Comparison of ENCODE assay signal across 22 cellular contexts in genomic region chr19:39508629-39509028, GRCh38. TPM values are rescaled to one million over a fixed set of nuclear protein-coding genes. Genes with fewer than 3 reads are reported as not detected.
DNase-seq lines count a peak whose midpoint lies in the region; ATAC-seq, FAIRE-seq and TF ChIP-seq lines count a peak whose summit lies in the region.
"Had no signal": no experiment of that assay in that cellular context is flagged by ENCODE, and none has a peak within 500 bp of the region (broad histone marks: within the 10 kb centered on the region; RNA-seq: fewer than 3 reads in every experiment).

No MANE protein-coding gene starts in this region.

- ATAC-seq in HepG2: no peak
- no peak for ATAC-seq in right lobe of liver
- ATAC-seq in WTC11: no peak
- ATAC-seq in naive B cell (ENCODE audit: low read depth in 2 of 2): no peak
- no peak for ATAC-seq in stimulated activated effector memory CD8-positive, alpha-beta T cell treated with anti-CD3 and anti-CD28 coated beads, Interleukin-12 subunit alpha, Interleukin-12 subunit beta, amount 100 ng/mL, for 72 hours
- ATAC-seq: CD8-positive, alpha-beta T cell had no signal

- no peak for DNase-seq in HepG2 (ENCODE audit: low spot score)
- no peak for DNase-seq in right lobe of liver
- DNase-seq in WTC11 (ENCODE audit: low spot score): no peak
- DNase-seq in naive B cell: no peak
- no peak for DNase-seq in stimulated activated effector memory CD8-positive, alpha-beta T cell treated with anti-CD3 and anti-CD28 coated beads, Interleukin-12 subunit alpha, Interleukin-12 subunit beta, amount 100 ng/mL, for 72 hours (ENCODE audit: low spot score in 2 of 2)
- no peak for DNase-seq in RCC 7860 (ENCODE audit: low spot score)
- no peak for DNase-seq in LoVo (ENCODE audit: low spot score)
- DNase-seq: CD8-positive, alpha-beta T cell; COR-L47; DMS153; EL; GDM1; HCEC 1CT; IMR-90 had no signal

- no TSS peak for BruUV-seq in HepG2 (replicated peaks; lab: Mats Ljungman, UMichigan)

- H3K4me2 ChIP-seq in HepG2 (ENCODE audit: low read depth, low read length): no peak overlapping the region

- H3K4me1 Mint-ChIP-seq in WTC11 (peaks cover 10% of the 10 kb centered on the region), naive B cell (peaks cover 19 to 28% (median 27%) of the 10 kb centered on the region in 3 donors)
- H3K4me1 Mint-ChIP-seq in stimulated activated effector memory CD8-positive, alpha-beta T cell treated with anti-CD3 and anti-CD28 coated beads, Interleukin-12 subunit alpha, Interleukin-12 subunit beta, amount 100 ng/mL, for 72 hours: peaks cover 32% of the 10 kb centered on the region

- no peaks in the 10 kb centered on the region for H3K9me3 Mint-ChIP-seq in WTC11
- H3K9me3 Mint-ChIP-seq in naive B cell: peaks cover 0 to 2% (median 0%) of the 10 kb centered on the region in 7 donors
- H3K9me3 Mint-ChIP-seq in stimulated activated effector memory CD8-positive, alpha-beta T cell treated with anti-CD3 and anti-CD28 coated beads, Interleukin-12 subunit alpha, Interleukin-12 subunit beta, amount 100 ng/mL, for 72 hours: no peaks in the 10 kb centered on the region
- H3K9me3 Mint-ChIP-seq: CD8-positive, alpha-beta T cell had no signal

- intact Hi-C loops in HepG2 (cut with micrococcal nuclease; ENCODE audit: unreplicated experiment) (no loop called here), right lobe of liver (cut with DNase I) (no loop called here)

- H3K36me3 ChIP-seq in HepG2 (replicated peaks in 1 of 2; ENCODE audit: control insufficient read depth in 1 of 2, insufficient read depth in 2 of 2, low read length in 2 of 2) (no peaks in the 10 kb centered on the region), right lobe of liver (no peaks in the 10 kb centered on the region)

- no peak for TF ChIP-seq RAD21 in HepG2 (CRISPR knock-in tag; IDR thresholded peaks at IDR 0.05)

- H3K9me3 ChIP-seq in HepG2 (ENCODE audit: low read length) (no peaks in the 10 kb centered on the region), right lobe of liver (no peaks in the 10 kb centered on the region)

- no peak for TF ChIP-seq CTCF in HepG2 (CRISPR knock-in tag; IDR thresholded peaks at IDR 0.05)
- TF ChIP-seq CTCF in right lobe of liver (IDR thresholded peaks at IDR 0.05): no peak
- TF ChIP-seq CTCF in WTC11 (IDR thresholded peaks at IDR 0.05): no peak

- H3K27ac Mint-ChIP-seq in WTC11 (no peak overlapping the region), naive B cell (no peak overlapping the region)
- H3K27ac Mint-ChIP-seq in stimulated activated effector memory CD8-positive, alpha-beta T cell treated with anti-CD3 and anti-CD28 coated beads, Interleukin-12 subunit alpha, Interleukin-12 subunit beta, amount 100 ng/mL, for 72 hours: no peak overlapping the region
- H3K27ac Mint-ChIP-seq: CD14-positive monocyte; CD8-positive, alpha-beta T cell had no signal

- H3K36me3 Mint-ChIP-seq in WTC11 (peaks cover 3% of the 10 kb centered on the region; the same call in 1 of the 2 replicates), naive B cell (peaks cover 0 to 8% of the 10 kb centered on the region in 2 donors)
- peaks cover under 1% of the 10 kb centered on the region for H3K36me3 Mint-ChIP-seq in stimulated activated effector memory CD8-positive, alpha-beta T cell treated with anti-CD3 and anti-CD28 coated beads, Interleukin-12 subunit alpha, Interleukin-12 subunit beta, amount 100 ng/mL, for 72 hours
- H3K36me3 Mint-ChIP-seq: CD8-positive, alpha-beta T cell had no signal

- POLR2A ChIA-PET in HepG2 (lab: Yijun Ruan, JAX): no interaction called here
- POLR2A ChIA-PET in WTC11 (lab: Charles Lee): no interaction called here

- H3K9ac ChIP-seq in HepG2 (ENCODE audit: insufficient read depth, low read depth, low read length): no peak overlapping the region

- H3K4me3 ChIP-seq in HepG2 (replicated peaks in 1 of 3; ENCODE audit: insufficient read depth in 1 of 3, low read depth in 2 of 3, low read length in 3 of 3) (no peak overlapping the region), right lobe of liver (no peak overlapping the region)

- peaks cover 15 to 54% of the 10 kb centered on the region in 2 experiments for H3K27me3 ChIP-seq in HepG2 (ENCODE audit: control insufficient read depth in 1 of 2, insufficient read depth in 2 of 2, low read length in 2 of 2)
- H3K27me3 ChIP-seq in right lobe of liver: no peaks in the 10 kb centered on the region

- no peaks in the 10 kb centered on the region for H4K20me1 ChIP-seq in HepG2 (ENCODE audit: insufficient read depth, low read length)

- 48% methylated on average over 9 of the region's 9 CpGs for WGBS in HepG2 (ENCODE audit: low lambda C conversion rate)
- WGBS in right lobe of liver (ENCODE audit: insufficient coverage, low coverage, low lambda C conversion rate, missing lambda C conversion rate): 71% methylated on average over 7 of the region's 9 CpGs

- no peak for FAIRE-seq in HepG2 (lab: Jason Lieb, UNC)
- FAIRE-seq in RCC 7860 (lab: Jason Lieb, UNC): no peak
- FAIRE-seq: A204.1, D721Med, GM12892, GM19239 had no signal

- H3K4me3 Mint-ChIP-seq in WTC11 (no peak overlapping the region), naive B cell (peak overlapping the region in 5 of 8 donors; percentile 8 to 63 (median 47))
- no peak overlapping the region for H3K4me3 Mint-ChIP-seq in stimulated activated effector memory CD8-positive, alpha-beta T cell treated with anti-CD3 and anti-CD28 coated beads, Interleukin-12 subunit alpha, Interleukin-12 subunit beta, amount 100 ng/mL, for 72 hours

- TF ChIP-seq EP300 in HepG2 (IDR thresholded peaks at IDR 0.05; ENCODE audit: low read depth in 2 of 2, low read length in 2 of 2): no peak
- TF ChIP-seq EP300 in HepG2 (CRISPR knock-in tag; IDR thresholded peaks at IDR 0.05; ENCODE audit: borderline replicate concordance): no peak

- H3K27me3 Mint-ChIP-seq in WTC11 (ENCODE audit: low read depth) (peaks cover 86% of the 10 kb centered on the region), naive B cell (peaks cover 24 to 71% (median 40%) of the 10 kb centered on the region in 3 donors)

- H3K4me1 ChIP-seq in HepG2 (ENCODE audit: insufficient read depth, low read length) (peaks cover 20% of the 10 kb centered on the region; the same call in 1 of the 2 replicates), right lobe of liver (no peaks in the 10 kb centered on the region)

- in situ Hi-C loops in HepG2 (cut with HindIII; ENCODE audit: extremely low pct_ligation_motif_present, low pct_unique_long_range_greater_than_20kb): no loop called here

- no peak overlapping the region for H3K27ac ChIP-seq in HepG2 (ENCODE audit: extremely low read length, insufficient read depth, low read length)
- H3K27ac ChIP-seq in right lobe of liver: no peak overlapping the region

- no peaks in the 10 kb centered on the region for H3K79me2 ChIP-seq in HepG2 (ENCODE audit: insufficient read depth, low read length)

- CTCF ChIA-PET in HepG2 (lab: Yijun Ruan, JAX; ENCODE audit: low intra/inter-chr PET ratio, low total read pairs): no interaction called here
- CTCF ChIA-PET in WTC11 (lab: Charles Lee): interaction anchor here (1.0 to 1.7 kb wide), 2 partner anchors 24 to 34 kb away, joined by 3 to 4 read pairs; partner anchors contain the start of gene EID2B

- no peak for TF ChIP-seq POLR2A in HepG2 (IDR thresholded peaks at IDR 0.05; ENCODE audit: insufficient read depth in 1 of 2, low read depth in 2 of 2, low read length in 2 of 2)
- TF ChIP-seq POLR2A in right lobe of liver (IDR thresholded peaks at IDR 0.05): no peak

- no peak overlapping the region for H2AFZ ChIP-seq in HepG2 (ENCODE audit: low read length)

RNA-seq across cellular contexts. Expression of gene SELENOV, which starts 6.3 kb away (rescaled TPM):
- total RNA-seq in HepG2 (2016; rRNA removed; fragmentation: Illumina TruSeq; extraction: Trizol): not detected in 2 replicates
- not detected in 2 replicates for total RNA-seq in HepG2 (2016; cell fraction: cytosol; rRNA removed; fragmentation: Illumina TruSeq; extraction: Trizol; ENCODE audit: low read depth)
- total RNA-seq in HepG2 (2016; cell fraction: insoluble cytoplasmic fraction; rRNA removed; fragmentation: Illumina TruSeq; extraction: Trizol): not detected in 2 replicates
- total RNA-seq in HepG2 (2016; cell fraction: membrane; rRNA removed; fragmentation: Illumina TruSeq; extraction: Trizol): not detected in 2 replicates
- total RNA-seq in HepG2 (2016; cell fraction: nucleus; rRNA removed; fragmentation: Illumina TruSeq; extraction: Trizol): 0.47 TPM in 1 of 2 replicates, not detected in the other
- not detected in 2 replicates for polyA plus RNA-seq in HepG2 (2011; rRNA removed)
- not detected in 2 replicates for polyA plus RNA-seq in HepG2 (2011; cell fraction: cytosol; rRNA removed)
- polyA plus RNA-seq in HepG2 (2011; cell fraction: nucleus; rRNA removed): 0.17 and 0.76 TPM in 2 replicates
- not detected in 2 replicates for polyA plus RNA-seq in HepG2 (2012)
- polyA plus RNA-seq in HepG2 (2016; cell fraction: cytosol; fragmentation: Illumina TruSeq; extraction: Trizol; ENCODE audit: low read depth): not detected in 2 replicates
- polyA plus RNA-seq in HepG2 (2016; cell fraction: insoluble cytoplasmic fraction; fragmentation: Illumina TruSeq; extraction: Trizol; ENCODE audit: low read depth): not detected in 2 replicates
- polyA plus RNA-seq in HepG2 (2016; cell fraction: membrane; fragmentation: Illumina TruSeq; extraction: Trizol; ENCODE audit: low read depth): not detected in 2 replicates
- not detected in 2 replicates for polyA plus RNA-seq in HepG2 (2016; cell fraction: nucleus; fragmentation: Illumina TruSeq; extraction: Trizol; ENCODE audit: insufficient read depth, low read depth)
- polyA minus RNA-seq in HepG2 (2011; rRNA and poly(A)+ RNA removed; ENCODE audit: low replicate concordance): not detected in 2 replicates
- polyA minus RNA-seq in HepG2 (2011; cell fraction: cytosol; rRNA and poly(A)+ RNA removed): not detected in 2 replicates
- polyA minus RNA-seq in HepG2 (2011; cell fraction: nucleus; rRNA and poly(A)+ RNA removed): not detected in 2 replicates
- not detected for total RNA-seq in right lobe of liver
- total RNA-seq in WTC11 (2021): 12.6 to 15.4 TPM (median 15.1 TPM) in 3 replicates
- not detected for polyA plus RNA-seq in naive B cell (ENCODE audit: low read depth in 6 of 6)
- total RNA-seq: CD8-positive, alpha-beta T cell; H4; IMR-90 had no signal
- polyA plus RNA-seq: AG04450, BJ, CD14-positive monocyte, IMR-90 had no signal

RNA-seq across cellular contexts. Expression of gene DLL3, which starts 9.9 kb away (rescaled TPM):
- total RNA-seq in HepG2 (2016; rRNA removed; fragmentation: Illumina TruSeq; extraction: Trizol) (0.35 and 0.53 TPM in 2 replicates), right lobe of liver (not detected), WTC11 (2021) (16.4 to 23.9 TPM (median 21.6 TPM) in 3 replicates)
- 1.4 and 1.6 TPM in 2 replicates for total RNA-seq in HepG2 (2016; cell fraction: cytosol; rRNA removed; fragmentation: Illumina TruSeq; extraction: Trizol; ENCODE audit: low read depth)
- total RNA-seq in HepG2 (2016; cell fraction: insoluble cytoplasmic fraction; rRNA removed; fragmentation: Illumina TruSeq; extraction: Trizol): 0.28 and 0.37 TPM in 2 replicates
- 0.90 and 0.93 TPM in 2 replicates for total RNA-seq in HepG2 (2016; cell fraction: membrane; rRNA removed; fragmentation: Illumina TruSeq; extraction: Trizol)
- total RNA-seq in HepG2 (2016; cell fraction: nucleus; rRNA removed; fragmentation: Illumina TruSeq; extraction: Trizol): 0.16 and 0.31 TPM in 2 replicates
- polyA plus RNA-seq in HepG2 (2011; rRNA removed) (0.55 and 0.60 TPM in 2 replicates), naive B cell (ENCODE audit: low read depth in 6 of 6) (under 1 TPM in 4 of 6 donors, not detected in 2; 0.20 to 0.89 (median 0.55) TPM)
- polyA plus RNA-seq in HepG2 (2011; cell fraction: cytosol; rRNA removed): 0.60 and 0.64 TPM in 2 replicates
- polyA plus RNA-seq in HepG2 (2011; cell fraction: nucleus; rRNA removed): 0.27 and 0.33 TPM in 2 replicates
- 0.39 and 0.51 TPM in 2 replicates for polyA plus RNA-seq in HepG2 (2012)
- 1.9 and 2.0 TPM in 2 replicates for polyA plus RNA-seq in HepG2 (2016; cell fraction: cytosol; fragmentation: Illumina TruSeq; extraction: Trizol; ENCODE audit: low read depth)
- polyA plus RNA-seq in HepG2 (2016; cell fraction: insoluble cytoplasmic fraction; fragmentation: Illumina TruSeq; extraction: Trizol; ENCODE audit: low read depth): 0.54 and 0.55 TPM in 2 replicates
- 0.90 and 1.1 TPM in 2 replicates for polyA plus RNA-seq in HepG2 (2016; cell fraction: membrane; fragmentation: Illumina TruSeq; extraction: Trizol; ENCODE audit: low read depth)
- polyA plus RNA-seq in HepG2 (2016; cell fraction: nucleus; fragmentation: Illumina TruSeq; extraction: Trizol; ENCODE audit: insufficient read depth, low read depth): 0.41 TPM in 2 replicates
- 0.42 and 0.63 TPM in 2 replicates for polyA minus RNA-seq in HepG2 (2011; rRNA and poly(A)+ RNA removed; ENCODE audit: low replicate concordance)
- polyA minus RNA-seq in HepG2 (2011; cell fraction: cytosol; rRNA and poly(A)+ RNA removed): not detected in 2 replicates
- polyA minus RNA-seq in HepG2 (2011; cell fraction: nucleus; rRNA and poly(A)+ RNA removed): 0.25 and 0.39 TPM in 2 replicates
- polyA plus RNA-seq: CD14-positive monocyte had no signal

RNA-seq across cellular contexts. Expression of gene EID2B, which starts 24.0 kb away (rescaled TPM):
- total RNA-seq in HepG2 (2016; rRNA removed; fragmentation: Illumina TruSeq; extraction: Trizol) (3.6 and 3.7 TPM in 2 replicates), right lobe of liver (under 1 TPM; 0.18 to 0.78 (median 0.46) TPM), WTC11 (2021) (2.7 to 3.6 TPM (median 2.7 TPM) in 3 replicates)
- total RNA-seq in HepG2 (2016; cell fraction: cytosol; rRNA removed; fragmentation: Illumina TruSeq; extraction: Trizol; ENCODE audit: low read depth): 1.1 and 1.4 TPM in 2 replicates
- 4.1 TPM in 2 replicates for total RNA-seq in HepG2 (2016; cell fraction: insoluble cytoplasmic fraction; rRNA removed; fragmentation: Illumina TruSeq; extraction: Trizol)
- total RNA-seq in HepG2 (2016; cell fraction: membrane; rRNA removed; fragmentation: Illumina TruSeq; extraction: Trizol): 2.8 and 2.9 TPM in 2 replicates
- total RNA-seq in HepG2 (2016; cell fraction: nucleus; rRNA removed; fragmentation: Illumina TruSeq; extraction: Trizol): 2.5 and 3.7 TPM in 2 replicates
- polyA plus RNA-seq in HepG2 (2011; rRNA removed) (2.2 and 2.5 TPM in 2 replicates), naive B cell (ENCODE audit: low read depth in 6 of 6) (1 to 10 TPM; 3.6 to 9.9 (median 7.2) TPM)
- polyA plus RNA-seq in HepG2 (2011; cell fraction: cytosol; rRNA removed): 2.4 and 2.9 TPM in 2 replicates
- 1.6 and 6.8 TPM in 2 replicates for polyA plus RNA-seq in HepG2 (2011; cell fraction: nucleus; rRNA removed)
- polyA plus RNA-seq in HepG2 (2012): 1.7 and 2.6 TPM in 2 replicates
- 0.73 and 0.79 TPM in 2 replicates for polyA plus RNA-seq in HepG2 (2016; cell fraction: cytosol; fragmentation: Illumina TruSeq; extraction: Trizol; ENCODE audit: low read depth)
- 3.1 and 4.0 TPM in 2 replicates for polyA plus RNA-seq in HepG2 (2016; cell fraction: insoluble cytoplasmic fraction; fragmentation: Illumina TruSeq; extraction: Trizol; ENCODE audit: low read depth)
- polyA plus RNA-seq in HepG2 (2016; cell fraction: membrane; fragmentation: Illumina TruSeq; extraction: Trizol; ENCODE audit: low read depth): 1.5 and 1.8 TPM in 2 replicates
- 4.2 TPM in 2 replicates for polyA plus RNA-seq in HepG2 (2016; cell fraction: nucleus; fragmentation: Illumina TruSeq; extraction: Trizol; ENCODE audit: insufficient read depth, low read depth)
- polyA minus RNA-seq in HepG2 (2011; rRNA and poly(A)+ RNA removed; ENCODE audit: low replicate concordance): 1.7 and 2.3 TPM in 2 replicates
- polyA minus RNA-seq in HepG2 (2011; cell fraction: cytosol; rRNA and poly(A)+ RNA removed): 0.99 and 1.4 TPM in 2 replicates
- 2.2 and 3.0 TPM in 2 replicates for polyA minus RNA-seq in HepG2 (2011; cell fraction: nucleus; rRNA and poly(A)+ RNA removed)

RNA-seq across cellular contexts. Expression of gene TIMM50, which starts 28.0 kb away (rescaled TPM):
- total RNA-seq in HepG2 (2016; rRNA removed; fragmentation: Illumina TruSeq; extraction: Trizol) (89.1 and 91.1 TPM in 2 replicates), right lobe of liver (10 to 100 TPM; 28.1 to 48.1 (median 31.3) TPM), WTC11 (2021) (136 to 154 TPM (median 137 TPM) in 3 replicates)
- total RNA-seq in HepG2 (2016; cell fraction: cytosol; rRNA removed; fragmentation: Illumina TruSeq; extraction: Trizol; ENCODE audit: low read depth): 37.5 and 47.3 TPM in 2 replicates
- 85.4 and 88.5 TPM in 2 replicates for total RNA-seq in HepG2 (2016; cell fraction: insoluble cytoplasmic fraction; rRNA removed; fragmentation: Illumina TruSeq; extraction: Trizol)
- total RNA-seq in HepG2 (2016; cell fraction: membrane; rRNA removed; fragmentation: Illumina TruSeq; extraction: Trizol): 43.0 and 47.2 TPM in 2 replicates
- total RNA-seq in HepG2 (2016; cell fraction: nucleus; rRNA removed; fragmentation: Illumina TruSeq; extraction: Trizol): 57.0 and 65.5 TPM in 2 replicates
- polyA plus RNA-seq in HepG2 (2011; rRNA removed) (90.0 and 92.5 TPM in 2 replicates), naive B cell (ENCODE audit: low read depth in 6 of 6) (10 to 100 TPM; 35.4 to 41.9 (median 37.0) TPM)
- 85.2 and 108 TPM in 2 replicates for polyA plus RNA-seq in HepG2 (2011; cell fraction: cytosol; rRNA removed)
- 135 and 143 TPM in 2 replicates for polyA plus RNA-seq in HepG2 (2011; cell fraction: nucleus; rRNA removed)
- polyA plus RNA-seq in HepG2 (2012): 65.0 and 84.2 TPM in 2 replicates
- 41.8 and 47.0 TPM in 2 replicates for polyA plus RNA-seq in HepG2 (2016; cell fraction: cytosol; fragmentation: Illumina TruSeq; extraction: Trizol; ENCODE audit: low read depth)
- polyA plus RNA-seq in HepG2 (2016; cell fraction: insoluble cytoplasmic fraction; fragmentation: Illumina TruSeq; extraction: Trizol; ENCODE audit: low read depth): 88.6 and 92.5 TPM in 2 replicates
- polyA plus RNA-seq in HepG2 (2016; cell fraction: membrane; fragmentation: Illumina TruSeq; extraction: Trizol; ENCODE audit: low read depth): 38.0 and 40.4 TPM in 2 replicates
- 111 and 123 TPM in 2 replicates for polyA plus RNA-seq in HepG2 (2016; cell fraction: nucleus; fragmentation: Illumina TruSeq; extraction: Trizol; ENCODE audit: insufficient read depth, low read depth)
- polyA minus RNA-seq in HepG2 (2011; rRNA and poly(A)+ RNA removed; ENCODE audit: low replicate concordance): 121 and 194 TPM in 2 replicates
- polyA minus RNA-seq in HepG2 (2011; cell fraction: cytosol; rRNA and poly(A)+ RNA removed): 41.5 and 44.7 TPM in 2 replicates
- polyA minus RNA-seq in HepG2 (2011; cell fraction: nucleus; rRNA and poly(A)+ RNA removed): 42.4 and 52.5 TPM in 2 replicates

RNA-seq across cellular contexts. Expression of gene EID2, which starts 31.3 kb away (rescaled TPM):
- total RNA-seq in HepG2 (2016; rRNA removed; fragmentation: Illumina TruSeq; extraction: Trizol) (13.8 and 14.1 TPM in 2 replicates), right lobe of liver (1 to 10 TPM; 4.3 to 7.6 (median 5.4) TPM), WTC11 (2021) (21.5 to 24.0 TPM (median 23.7 TPM) in 3 replicates)
- 3.2 and 3.6 TPM in 2 replicates for total RNA-seq in HepG2 (2016; cell fraction: cytosol; rRNA removed; fragmentation: Illumina TruSeq; extraction: Trizol; ENCODE audit: low read depth)
- total RNA-seq in HepG2 (2016; cell fraction: insoluble cytoplasmic fraction; rRNA removed; fragmentation: Illumina TruSeq; extraction: Trizol): 14.0 and 14.4 TPM in 2 replicates
- 5.5 and 6.4 TPM in 2 replicates for total RNA-seq in HepG2 (2016; cell fraction: membrane; rRNA removed; fragmentation: Illumina TruSeq; extraction: Trizol)
- total RNA-seq in HepG2 (2016; cell fraction: nucleus; rRNA removed; fragmentation: Illumina TruSeq; extraction: Trizol): 5.3 and 7.2 TPM in 2 replicates
- polyA plus RNA-seq in HepG2 (2011; rRNA removed) (3.7 and 5.1 TPM in 2 replicates), naive B cell (ENCODE audit: low read depth in 6 of 6) (10 to 100 TPM in 4 of 6 donors, 1 to 10 TPM in 1, not detected in 1; 9.4 to 22.9 (median 17.3) TPM)
- 3.5 and 4.1 TPM in 2 replicates for polyA plus RNA-seq in HepG2 (2011; cell fraction: cytosol; rRNA removed)
- polyA plus RNA-seq in HepG2 (2011; cell fraction: nucleus; rRNA removed): 2.3 TPM in 2 replicates
- 7.8 and 11.2 TPM in 2 replicates for polyA plus RNA-seq in HepG2 (2012)
- polyA plus RNA-seq in HepG2 (2016; cell fraction: cytosol; fragmentation: Illumina TruSeq; extraction: Trizol; ENCODE audit: low read depth): 3.3 and 3.7 TPM in 2 replicates
- polyA plus RNA-seq in HepG2 (2016; cell fraction: insoluble cytoplasmic fraction; fragmentation: Illumina TruSeq; extraction: Trizol; ENCODE audit: low read depth): 21.5 and 23.1 TPM in 2 replicates
- 4.6 and 5.5 TPM in 2 replicates for polyA plus RNA-seq in HepG2 (2016; cell fraction: membrane; fragmentation: Illumina TruSeq; extraction: Trizol; ENCODE audit: low read depth)
- 11.3 and 14.0 TPM in 2 replicates for polyA plus RNA-seq in HepG2 (2016; cell fraction: nucleus; fragmentation: Illumina TruSeq; extraction: Trizol; ENCODE audit: insufficient read depth, low read depth)
- polyA minus RNA-seq in HepG2 (2011; rRNA and poly(A)+ RNA removed; ENCODE audit: low replicate concordance): 2.5 and 3.4 TPM in 2 replicates
- polyA minus RNA-seq in HepG2 (2011; cell fraction: cytosol; rRNA and poly(A)+ RNA removed): 4.6 and 6.5 TPM in 2 replicates
- polyA minus RNA-seq in HepG2 (2011; cell fraction: nucleus; rRNA and poly(A)+ RNA removed): 1.9 and 3.0 TPM in 2 replicates

Comparison
In these comparisons a context has a peak if more than half of its experiments do, and no peak if none do; other contexts are left out.
1. H3K4me3 Mint-ChIP-seq: peak in naive B cell (5 of 8); none in WTC11 (single experiment) and stimulated activated effector memory CD8-positive, alpha-beta T cell treated with anti-CD3 and anti-CD28 coated beads, Interleukin-12 subunit alpha, Interleukin-12 subunit beta, amount 100 ng/mL, for 72 hours (single experiment).
2. Of the 50 proteins assayed by ChIP-seq in both HepG2 and WTC11: peak only in HepG2: none; only in WTC11: none; in both: ZNF121; in neither: 49.